Comparison of ENCODE assay signal across 8 cellular contexts in genomic region chr16:25256821-25257503, GRCh38. TPM values are rescaled to one million over a fixed set of nuclear protein-coding genes. Genes with fewer than 3 reads are reported as not detected.
DNase-seq lines count a peak whose midpoint lies in the region; ATAC-seq and TF ChIP-seq lines count a peak whose summit lies in the region.

No MANE protein-coding gene starts in this region.

- intact Hi-C loops in upper lobe of right lung (cut with DNase I), result no loop called here

- DNase-seq in NCI-H2107 treated with DMSO at 0.1 percent for 48 hours (lab: John Stamatoyannopoulos, UW; ENCODE audit: unreplicated experiment), result peak; percentile 40
- no peak for DNase-seq in NCI-H2107 (lab: John Stamatoyannopoulos, UW)
- peak; percentile 26 for DNase-seq in HEK293T (ENCODE audit: extremely low spot score)
- no peak for DNase-seq in central memory CD8-positive, alpha-beta T cell (ENCODE audit: low spot score in 2 of 2)
- peak; percentile 4 to 17 for DNase-seq in memory B cell (ENCODE audit: low spot score in 2 of 2)
- DNase-seq in upper lobe of right lung, result no peak

- H2AFZ ChIP-seq in OCI-LY3 (ENCODE audit: low read depth, low read length), result no peak overlapping the region

- H3K4me1 Mint-ChIP-seq in central memory CD8-positive, alpha-beta T cell, result peaks cover 47% of the 10 kb centered on the region
- H3K4me1 Mint-ChIP-seq in memory B cell, result peaks cover 32% of the 10 kb centered on the region

- H3K4me3 ChIP-seq in OCI-LY3 (ENCODE audit: low read length) (peak overlapping the region; percentile 96), upper lobe of right lung (peak overlapping the region; percentile 79)

- H3K27me3 ChIP-seq in OCI-LY3 (ENCODE audit: low read depth, low read length) (no peaks in the 10 kb centered on the region), upper lobe of right lung (no peaks in the 10 kb centered on the region)

- H3K9me3 ChIP-seq in OCI-LY3 (ENCODE audit: insufficient read depth, low read length) (no peaks in the 10 kb centered on the region), upper lobe of right lung (no peaks in the 10 kb centered on the region)

- H4K20me1 ChIP-seq in OCI-LY3 (ENCODE audit: insufficient read depth, low read length), result peaks cover 35% of the 10 kb centered on the region

- no peaks in the 10 kb centered on the region for H3K27me3 Mint-ChIP-seq in central memory CD8-positive, alpha-beta T cell
- H3K27me3 Mint-ChIP-seq in memory B cell, result no peaks in the 10 kb centered on the region

- peak overlapping the region; percentile 94 for H3K9ac ChIP-seq in OCI-LY3 (ENCODE audit: low read length)

- CTCF ChIA-PET in HEK293T (lab: Yijun Ruan, JAX), result interaction anchor here (0.7 kb wide), 1 partner anchor 104 kb away, joined by 3 read pairs; no protein-coding TSS in a partner anchor

- TF ChIP-seq CTCF in OCI-LY3 (IDR thresholded peaks at IDR 0.05; ENCODE audit: low read depth, low read length) (no peak), upper lobe of right lung (IDR thresholded peaks at IDR 0.05) (peak; percentile 16)

- peak overlapping the region; percentile 94 for H3K4me2 ChIP-seq in OCI-LY3 (ENCODE audit: low read length)

- H3K4me1 ChIP-seq in OCI-LY3 (ENCODE audit: low read length) (peaks cover 20% of the 10 kb centered on the region), upper lobe of right lung (peaks cover 25% of the 10 kb centered on the region)

- peak overlapping the region; percentile 91 for H3K4me3 Mint-ChIP-seq in central memory CD8-positive, alpha-beta T cell
- H3K4me3 Mint-ChIP-seq in memory B cell, result peak overlapping the region; percentile 92

- peaks cover 21% of the 10 kb centered on the region for H3K36me3 ChIP-seq in OCI-LY3 (replicated peaks; ENCODE audit: low read depth, low read length)
- peaks cover 25% of the 10 kb centered on the region for H3K36me3 ChIP-seq in upper lobe of right lung

- H3K9me3 Mint-ChIP-seq in central memory CD8-positive, alpha-beta T cell, result no peaks in the 10 kb centered on the region
- no peaks in the 10 kb centered on the region for H3K9me3 Mint-ChIP-seq in memory B cell

- no peak for ATAC-seq in central memory CD8-positive, alpha-beta T cell (replicated peaks; ENCODE audit: extremely low read depth, poor library complexity, severe bottlenecking)
- no peak for ATAC-seq in memory B cell (ENCODE audit: low read depth)
- no peak for ATAC-seq in upper lobe of right lung
- no peak for ATAC-seq in HG02623 (IDR thresholded peaks at IDR 0.05; ENCODE audit: unreplicated experiment)

- peak overlapping the region; percentile 93 for H3K27ac Mint-ChIP-seq in central memory CD8-positive, alpha-beta T cell (ENCODE audit: low read depth)
- peak overlapping the region; percentile 89 for H3K27ac Mint-ChIP-seq in memory B cell

- H3K79me2 ChIP-seq in OCI-LY3 (ENCODE audit: low read length), result peaks cover 53% of the 10 kb centered on the region

- peaks cover 29% of the 10 kb centered on the region for H3K36me3 Mint-ChIP-seq in central memory CD8-positive, alpha-beta T cell (ENCODE audit: insufficient read depth)
- peaks cover 7% of the 10 kb centered on the region for H3K36me3 Mint-ChIP-seq in memory B cell

- POLR2A ChIA-PET in HEK293T (lab: Yijun Ruan, JAX), result interaction anchor here (0.7 to 1.1 kb wide), 5 partner anchors 13 to 35 kb away, joined by 3 to 6 read pairs (median 3); no protein-coding TSS in a partner anchor

- peak overlapping the region; percentile 78; the same call in 1 of the 2 replicates for H3K27ac ChIP-seq in OCI-LY3 (ENCODE audit: low read length)
- H3K27ac ChIP-seq in upper lobe of right lung, result peak overlapping the region; percentile 99

TF ChIP-seq in HEK293T, 16 proteins besides CTCF, POLR2A, EP300 and RAD21:
- TF ChIP-seq SUZ12 (IDR thresholded peaks at IDR 0.05) (no peak), L3MBTL2 (conservative IDR thresholded peaks at IDR 0.05) (peak; percentile 24; the same call in 1 of the 2 replicates)
TF ChIP-seq in HEK293T: peak in this region for 1.

RNA-seq across cellular contexts. Expression of gene ZKSCAN2, which starts 0.7 kb away (rescaled TPM):
- total RNA-seq in upper lobe of right lung, result 4.9 TPM

RNA-seq across cellular contexts. Expression of gene AQP8, which starts 40.2 kb away (rescaled TPM):
- total RNA-seq in upper lobe of right lung, result not detected

Comparison
In these comparisons a context has a peak if more than half of its experiments do, and no peak if none do; other contexts are left out.
1. DNase-seq: peak in NCI-H2107 treated with DMSO at 0.1 percent for 48 hours (single experiment), HEK293T (single experiment) and memory B cell (2 of 2); none in NCI-H2107 (single experiment), central memory CD8-positive, alpha-beta T cell (0 of 2) and upper lobe of right lung (single experiment).